ENCODE assay signal across 31 cellular contexts in genomic region chr5:136768457-136768856, GRCh38.
A peak's percentile ranks its signal among the peaks of the same experiment; 100 is the strongest.
DNase-seq lines count a peak whose midpoint lies in the region; ATAC-seq, FAIRE-seq and TF ChIP-seq lines count a peak whose summit lies in the region.
"Had no signal": no experiment of that assay in that cellular context is flagged by ENCODE, and none has a peak within 500 bp of the region (broad histone marks: within the 10 kb centered on the region; RNA-seq: fewer than 3 reads in every experiment).

No MANE protein-coding gene starts in this region.

- H3K4me2 ChIP-seq in astrocyte (ENCODE audit: low read length): no peak overlapping the region
- H3K4me2 ChIP-seq: SK-N-SH had no signal

- H3K9me3 Mint-ChIP-seq in astrocyte (ENCODE audit: unreplicated experiment): peaks cover 2% of the 10 kb centered on the region
- H3K9me3 Mint-ChIP-seq: activated naive CD8-positive, alpha-beta T cell treated with anti-CD3 and anti-CD28 coated beads, Interleukin-2, amount 50 U/mL, for 24 hours; stimulated activated effector memory CD8-positive, alpha-beta T cell treated with anti-CD3 and anti-CD28 coated beads, Interleukin-12 subunit alpha, Interleukin-12 subunit beta, amount 100 ng/mL, for 72 hours; type B pancreatic cell had no signal

- no peaks in the 10 kb centered on the region for H4K20me1 ChIP-seq in astrocyte (ENCODE audit: insufficient read depth, low read length)

- no peak overlapping the region for H3K4me3 ChIP-seq in astrocyte (ENCODE audit: insufficient read depth, low read depth, low read length)
- H3K4me3 ChIP-seq: lower lobe of right lung, psoas muscle had no signal

- H3K79me2 ChIP-seq in astrocyte (ENCODE audit: insufficient read depth, low read length): no peaks in the 10 kb centered on the region

- DNase-seq in astrocyte (ENCODE audit: low read depth) (no peak), nucleus accumbens (lab: John Stamatoyannopoulos, UW) (no peak), hepatic stellate cell (ENCODE audit: low spot score) (no peak), NCI-H82 treated with DMSO at 0.1 percent for 48 hours (lab: John Stamatoyannopoulos, UW; ENCODE audit: unreplicated experiment) (no peak)
- DNase-seq: activated CD8-positive, alpha-beta memory T cell treated with anti-CD3 and anti-CD28 coated beads, Interleukin-2, amount 10 ng/mL, durations not matched to agents 7 days and 5 days; activated naive CD8-positive, alpha-beta T cell treated with anti-CD3 and anti-CD28 coated beads, Interleukin-2, amount 50 U/mL, for 24 hours; activated T-cell treated with anti-CD3 and anti-CD28 coated beads, Interleukin-2, amount 50 U/mL, for 48 hours; BE2C; central memory CD4-positive, alpha-beta T cell; cortex of kidney; DMS53; effector memory CD4-positive, alpha-beta T cell; H9; hippocampal formation; lower lobe of right lung; natural killer cell; NCI-H1417 treated with DMSO at 0.1 percent for 48 hours; NCI-H2081; NCI-H2227 treated with DMSO at 0.1 percent for 48 hours; NCI-H526 treated with DMSO at 0.1 percent for 48 hours; occipital lobe; psoas muscle; SK-N-SH had no signal

- FAIRE-seq in astrocyte (lab: Jason Lieb, UNC): no peak

- no peak overlapping the region for H3K9ac ChIP-seq in astrocyte (ENCODE audit: low read length)
- H3K9ac ChIP-seq: SK-N-SH had no signal

- H3K9me3 ChIP-seq in astrocyte (ENCODE audit: insufficient read depth, low read depth, low read length): no peaks in the 10 kb centered on the region
- H3K9me3 ChIP-seq: BE2C, lower lobe of right lung, psoas muscle, SK-N-SH had no signal

- H3K27me3 Mint-ChIP-seq in astrocyte (ENCODE audit: low read depth, unreplicated experiment): peaks cover 14% of the 10 kb centered on the region
- H3K27me3 Mint-ChIP-seq: activated CD8-positive, alpha-beta memory T cell treated with anti-CD3 and anti-CD28 coated beads, Interleukin-2, amount 10 ng/mL, durations not matched to agents 7 days and 5 days had no signal

- no peak overlapping the region for H2AFZ ChIP-seq in astrocyte (ENCODE audit: low read depth, low read length)

- no peaks in the 10 kb centered on the region for H3K36me3 ChIP-seq in astrocyte (ENCODE audit: insufficient read depth, low read length)
- H3K36me3 ChIP-seq: BE2C, lower lobe of right lung had no signal

- peaks cover 5% of the 10 kb centered on the region for H3K27me3 ChIP-seq in astrocyte (ENCODE audit: insufficient read depth, low read length)
- H3K27me3 ChIP-seq: BE2C had no signal

- ATAC-seq in GM18858 (IDR thresholded peaks at IDR 0.05; ENCODE audit: unreplicated experiment): peak; percentile 49
- ATAC-seq in GM19463 (IDR thresholded peaks at IDR 0.05; ENCODE audit: unreplicated experiment): peak; percentile 67
- peak; percentile 43 for ATAC-seq in HG03103 (IDR thresholded peaks at IDR 0.05; ENCODE audit: low read depth, unreplicated experiment)
- no peak for ATAC-seq in GM18873 (IDR thresholded peaks at IDR 0.05; ENCODE audit: low FRiP score, unreplicated experiment)
- ATAC-seq: activated CD8-positive, alpha-beta memory T cell treated with anti-CD3 and anti-CD28 coated beads, Interleukin-2, amount 10 ng/mL, durations not matched to agents 7 days and 5 days; activated naive CD8-positive, alpha-beta T cell treated with anti-CD3 and anti-CD28 coated beads, Interleukin-2, amount 50 U/mL, for 24 hours; lower lobe of right lung; natural killer cell; psoas muscle; Right ventricle myocardium inferior had no signal

- no peaks in the 10 kb centered on the region for H3K4me1 ChIP-seq in astrocyte (ENCODE audit: insufficient read depth, low read length)
- H3K4me1 ChIP-seq: BE2C, lower lobe of right lung, psoas muscle had no signal

- H3K4me3 Mint-ChIP-seq in astrocyte (ENCODE audit: unreplicated experiment): no peak overlapping the region
- H3K4me3 Mint-ChIP-seq: activated CD8-positive, alpha-beta memory T cell treated with anti-CD3 and anti-CD28 coated beads, Interleukin-2, amount 10 ng/mL, durations not matched to agents 7 days and 5 days; activated naive CD8-positive, alpha-beta T cell treated with anti-CD3 and anti-CD28 coated beads, Interleukin-2, amount 50 U/mL, for 24 hours; H9; natural killer cell; stimulated activated effector memory CD8-positive, alpha-beta T cell treated with anti-CD3 and anti-CD28 coated beads, Interleukin-12 subunit alpha, Interleukin-12 subunit beta, amount 100 ng/mL, for 72 hours; type B pancreatic cell had no signal

- H3K27ac ChIP-seq in astrocyte (ENCODE audit: low read depth, low read length): no peak overlapping the region
- H3K27ac ChIP-seq: epithelial cell of prostate, lower lobe of right lung, psoas muscle had no signal

- H3K36me3 Mint-ChIP-seq in astrocyte (ENCODE audit: low read depth, unreplicated experiment): no peaks in the 10 kb centered on the region
- H3K36me3 Mint-ChIP-seq: activated CD8-positive, alpha-beta memory T cell treated with anti-CD3 and anti-CD28 coated beads, Interleukin-2, amount 10 ng/mL, durations not matched to agents 7 days and 5 days; natural killer cell; stimulated activated effector memory CD8-positive, alpha-beta T cell treated with anti-CD3 and anti-CD28 coated beads, Interleukin-12 subunit alpha, Interleukin-12 subunit beta, amount 100 ng/mL, for 72 hours; type B pancreatic cell had no signal

- H3K27ac Mint-ChIP-seq in astrocyte (ENCODE audit: unreplicated experiment): peak overlapping the region; percentile 43
- H3K27ac Mint-ChIP-seq: activated CD8-positive, alpha-beta memory T cell treated with anti-CD3 and anti-CD28 coated beads, Interleukin-2, amount 10 ng/mL, durations not matched to agents 7 days and 5 days; activated naive CD8-positive, alpha-beta T cell treated with anti-CD3 and anti-CD28 coated beads, Interleukin-2, amount 50 U/mL, for 24 hours; H9; natural killer cell; stimulated activated effector memory CD8-positive, alpha-beta T cell treated with anti-CD3 and anti-CD28 coated beads, Interleukin-12 subunit alpha, Interleukin-12 subunit beta, amount 100 ng/mL, for 72 hours; type B pancreatic cell had no signal

- peaks cover 3% of the 10 kb centered on the region for H3K4me1 Mint-ChIP-seq in astrocyte (ENCODE audit: low read depth, unreplicated experiment)
- H3K4me1 Mint-ChIP-seq: activated naive CD8-positive, alpha-beta T cell treated with anti-CD3 and anti-CD28 coated beads, Interleukin-2, amount 50 U/mL, for 24 hours; natural killer cell; stimulated activated effector memory CD8-positive, alpha-beta T cell treated with anti-CD3 and anti-CD28 coated beads, Interleukin-12 subunit alpha, Interleukin-12 subunit beta, amount 100 ng/mL, for 72 hours had no signal

- TF ChIP-seq CTCF in astrocyte (IDR thresholded peaks at IDR 0.05; ENCODE audit: insufficient read depth, low read depth, low read length): no peak
